3 cellular contexts compared by ENCODE assay signal in genomic region chr2:90079374-90079773, GRCh38.
"Had no signal": no experiment of that assay in that cellular context is flagged by ENCODE, and none has a peak within 500 bp of the region (broad histone marks: within the 10 kb centered on the region; RNA-seq: fewer than 3 reads in every experiment).

No MANE protein-coding gene starts in this region.

- ATAC-seq: GM12878 had no signal

- DNase-seq: GDM1, GF-D8 had no signal

- H3K4me3 ChIP-seq: GM12878 had no signal
